ENCODE assay signal across 16 cellular contexts in the genomic region with DNA sequence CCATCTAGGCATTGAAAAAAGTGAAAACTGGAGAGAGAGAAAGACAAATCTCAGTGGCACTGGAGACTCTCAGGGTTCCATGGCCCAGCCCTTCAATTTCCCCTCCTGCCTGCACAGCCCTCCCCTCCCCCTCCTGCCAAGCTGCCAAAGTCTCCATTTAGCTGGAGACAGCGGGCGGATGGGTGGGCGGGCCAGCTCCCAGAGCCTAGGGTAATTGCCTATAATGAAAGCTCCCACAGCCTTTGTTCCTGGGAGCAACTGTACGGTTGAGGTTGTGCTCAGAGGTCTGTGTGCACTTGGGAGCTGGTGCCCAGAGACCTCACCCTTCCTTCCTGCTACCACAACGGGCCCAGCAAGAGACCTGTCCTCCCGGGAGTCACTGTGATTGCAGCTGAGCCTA.
DNase-seq lines count a peak whose midpoint lies in the region; ATAC-seq and TF ChIP-seq lines count a peak whose summit lies in the region.
"Had no signal": no experiment of that assay in that cellular context is flagged by ENCODE, and none has a peak within 500 bp of the region (broad histone marks: within the 10 kb centered on the region; RNA-seq: fewer than 3 reads in every experiment).

No MANE protein-coding gene starts in this region.

- no peaks in the 10 kb centered on the region for H3K36me3 ChIP-seq in GM23338 (ENCODE audit: insufficient read depth)
- H3K36me3 ChIP-seq in neural progenitor cell, result no peaks in the 10 kb centered on the region
- H3K36me3 ChIP-seq in tibial artery, result peaks cover 0 to 4% (median 2%) of the 10 kb centered on the region in 3 donors
- H3K36me3 ChIP-seq in OCI-LY7 (ENCODE audit: insufficient read depth, low read length), result no peaks in the 10 kb centered on the region
- H3K36me3 ChIP-seq: adrenal gland had no signal

- H3K9me3 Mint-ChIP-seq in GM23338 (no peaks in the 10 kb centered on the region), neural progenitor cell (no peaks in the 10 kb centered on the region)
- H3K9me3 Mint-ChIP-seq: activated CD4-positive, alpha-beta T cell treated with anti-CD3 and anti-CD28 coated beads, Interleukin-2, amount 10 ng/mL, durations not matched to agents 24 days and 14 days; activated T-cell treated with anti-CD3 and anti-CD28 coated beads, Interleukin-2, amount 50 U/mL, for 72 hours had no signal

- no peaks in the 10 kb centered on the region for H3K36me3 Mint-ChIP-seq in GM23338 (ENCODE audit: low read depth)
- H3K36me3 Mint-ChIP-seq in neural progenitor cell, result peaks cover 1% of the 10 kb centered on the region

- H3K27ac ChIP-seq in GM23338 (ENCODE audit: low read depth), result no peak overlapping the region
- no peak overlapping the region for H3K27ac ChIP-seq in neural progenitor cell
- no peak overlapping the region for H3K27ac ChIP-seq in tibial artery
- H3K27ac ChIP-seq in OCI-LY7 (ENCODE audit: low read depth, low read length, poor library complexity, severe bottlenecking), result no peak overlapping the region
- H3K27ac ChIP-seq: adrenal gland, epithelial cell of prostate, suprapubic skin had no signal

- no peak overlapping the region for H3K4me3 Mint-ChIP-seq in GM23338
- H3K4me3 Mint-ChIP-seq in neural progenitor cell, result no peak overlapping the region
- H3K4me3 Mint-ChIP-seq: activated CD4-positive, alpha-beta T cell treated with anti-CD3 and anti-CD28 coated beads, Interleukin-2, amount 10 ng/mL, durations not matched to agents 24 days and 14 days; activated T-cell treated with anti-CD3 and anti-CD28 coated beads, Interleukin-2, amount 50 U/mL, for 72 hours; CD14-positive monocyte had no signal

- POLR2A ChIA-PET in OCI-LY7 (lab: Charles Lee), result interaction anchor here (0.7 to 1.2 kb wide), 2 partner anchors 17 to 19 kb away, joined by 3 to 5 read pairs; no protein-coding TSS in a partner anchor

- H3K4me3 ChIP-seq in GM23338 (no peak overlapping the region), neural progenitor cell (no peak overlapping the region), tibial artery (no peak overlapping the region), OCI-LY7 (ENCODE audit: low read depth, low read length, poor library complexity, severe bottlenecking) (no peak overlapping the region)
- H3K4me3 ChIP-seq: adrenal gland, suprapubic skin had no signal

- H4K20me1 ChIP-seq in GM23338 (replicated peaks; ENCODE audit: insufficient read depth) (no peaks in the 10 kb centered on the region), neural progenitor cell (ENCODE audit: low read depth) (no peaks in the 10 kb centered on the region), OCI-LY7 (ENCODE audit: insufficient read depth, low read length) (no peaks in the 10 kb centered on the region)

- TF ChIP-seq CTCF in GM23338 (conservative IDR thresholded peaks at IDR 0.05; ENCODE audit: low read depth in 2 of 2), result no peak
- TF ChIP-seq CTCF in neural progenitor cell (IDR thresholded peaks at IDR 0.05), result no peak
- no peak for TF ChIP-seq CTCF in tibial artery (IDR thresholded peaks at IDR 0.05)
- TF ChIP-seq CTCF in OCI-LY7 (conservative IDR thresholded peaks at IDR 0.05; ENCODE audit: low read length), result no peak

- H3K4me1 Mint-ChIP-seq in GM23338 (peaks cover 24% of the 10 kb centered on the region), neural progenitor cell (peaks cover 24% of the 10 kb centered on the region)
- H3K4me1 Mint-ChIP-seq: activated CD4-positive, alpha-beta T cell treated with anti-CD3 and anti-CD28 coated beads, Interleukin-2, amount 10 ng/mL, durations not matched to agents 24 days and 14 days had no signal

- no peak overlapping the region for H3K9ac ChIP-seq in neural progenitor cell

- H3F3A ChIP-seq in GM23338 (replicated peaks; ENCODE audit: low read depth), result no peaks in the 10 kb centered on the region
- peaks cover 3% of the 10 kb centered on the region for H3F3A ChIP-seq in neural progenitor cell (ENCODE audit: low read depth)

- H3K27me3 Mint-ChIP-seq in GM23338 (ENCODE audit: insufficient read depth, low read depth, poor library complexity) (peaks cover 7% of the 10 kb centered on the region), neural progenitor cell (ENCODE audit: insufficient read depth, low read depth) (peaks cover 4% of the 10 kb centered on the region)

- no peak overlapping the region for H2AFZ ChIP-seq in GM23338
- no peak overlapping the region for H2AFZ ChIP-seq in neural progenitor cell (replicated peaks)
- H2AFZ ChIP-seq in OCI-LY7 (ENCODE audit: low read length), result no peak overlapping the region

- H3K9me3 ChIP-seq in neural progenitor cell (ENCODE audit: low read depth) (no peaks in the 10 kb centered on the region), tibial artery (no peaks in the 10 kb centered on the region), OCI-LY7 (ENCODE audit: low read length) (no peaks in the 10 kb centered on the region)
- H3K9me3 ChIP-seq: adrenal gland, suprapubic skin had no signal

- H3K79me2 ChIP-seq in GM23338 (replicated peaks; ENCODE audit: insufficient read depth), result no peaks in the 10 kb centered on the region
- H3K79me2 ChIP-seq in neural progenitor cell (ENCODE audit: low read depth), result no peaks in the 10 kb centered on the region
- no peaks in the 10 kb centered on the region for H3K79me2 ChIP-seq in OCI-LY7 (ENCODE audit: insufficient read depth, low read depth, low read length)

- no peak overlapping the region for H3K4me2 ChIP-seq in GM23338
- H3K4me2 ChIP-seq in neural progenitor cell, result peak overlapping the region; percentile 28
- H3K4me2 ChIP-seq in OCI-LY7 (ENCODE audit: low read length), result no peak overlapping the region

- intact Hi-C loops in tibial artery (cut with DNase I; ENCODE audit: low total_unique reads), result no loop called here
- intact Hi-C loops in OCI-LY7 (cut with micrococcal nuclease; ENCODE audit: unreplicated experiment), result no loop called here

- H3K27ac Mint-ChIP-seq in GM23338 (peak overlapping the region; percentile 45; the same call in 1 of the 2 replicates), neural progenitor cell (no peak overlapping the region)
- H3K27ac Mint-ChIP-seq: activated CD4-positive, alpha-beta T cell treated with anti-CD3 and anti-CD28 coated beads, Interleukin-2, amount 10 ng/mL, durations not matched to agents 24 days and 14 days; activated T-cell treated with anti-CD3 and anti-CD28 coated beads, Interleukin-2, amount 50 U/mL, for 72 hours; CD14-positive monocyte had no signal

- CTCF ChIA-PET in OCI-LY7 (lab: Charles Lee; ENCODE audit: unreplicated experiment), result interaction anchor here (0.6 kb wide), 2 partner anchors 20 to 452 kb away, joined by 3 to 4 read pairs; no protein-coding TSS in a partner anchor

- H3K27me3 ChIP-seq in GM23338 (ENCODE audit: insufficient read depth) (no peaks in the 10 kb centered on the region), neural progenitor cell (peaks cover 32% of the 10 kb centered on the region), tibial artery (no peaks in the 10 kb centered on the region)
- H3K27me3 ChIP-seq: adrenal gland, suprapubic skin had no signal

- peaks cover 10% of the 10 kb centered on the region for H3K4me1 ChIP-seq in GM23338 (ENCODE audit: insufficient read depth)
- H3K4me1 ChIP-seq in neural progenitor cell, result peaks cover 16% of the 10 kb centered on the region
- H3K4me1 ChIP-seq in tibial artery, result peaks cover 0 to 47% (median 31%) of the 10 kb centered on the region in 4 donors
- H3K4me1 ChIP-seq in OCI-LY7 (ENCODE audit: insufficient read depth, low read length, poor library complexity, severe bottlenecking), result no peaks in the 10 kb centered on the region

- no TSS peak for BruUV-seq in OCI-LY7 (replicated peaks; lab: Mats Ljungman, UMichigan)

- H3K9me2 ChIP-seq in GM23338 (ENCODE audit: insufficient read depth) (0 out of 2 replicates have a peak, but pooled peaks cover 5% of the 10 kb centered on the region), OCI-LY7 (ENCODE audit: insufficient read depth, low read length) (no peaks in the 10 kb centered on the region)

- peak; percentile 70 for ATAC-seq in GM23338
- ATAC-seq: activated T-cell treated with anti-CD3 and anti-CD28 coated beads, Interleukin-2, amount 50 U/mL, for 72 hours had no signal

- DNase-seq in GM23338 (ENCODE audit: low spot score) (no peak), NCI-H1694 (lab: John Stamatoyannopoulos, UW) (peak; percentile 77), anterior cingulate cortex (lab: John Stamatoyannopoulos, UW) (peak in 32 of 58 donors; percentile 8 to 63 (median 29)), neural progenitor cell (ENCODE audit: low spot score) (peak; percentile 72), iPS-NIHi7 (ENCODE audit: extremely low spot score) (no peak), tibial artery (no peak), OCI-LY7 (ENCODE audit: low spot score) (no peak)
- DNase-seq: activated CD4-positive, alpha-beta T cell treated with anti-CD3 and anti-CD28 coated beads, Interleukin-2, amount 10 ng/mL, durations not matched to agents 24 days and 14 days; activated T-cell treated with anti-CD3 and anti-CD28 coated beads, Interleukin-2, amount 50 U/mL, for 72 hours; adrenal gland; MV-4-11; SHP77 treated with DMSO at 0.1 percent for 48 hours; T-helper 9 cell had no signal

TF ChIP-seq in GM23338, 12 proteins besides CTCF, POLR2A, EP300 and RAD21 (continues in another document):
- TF ChIP-seq, protein P1, sequence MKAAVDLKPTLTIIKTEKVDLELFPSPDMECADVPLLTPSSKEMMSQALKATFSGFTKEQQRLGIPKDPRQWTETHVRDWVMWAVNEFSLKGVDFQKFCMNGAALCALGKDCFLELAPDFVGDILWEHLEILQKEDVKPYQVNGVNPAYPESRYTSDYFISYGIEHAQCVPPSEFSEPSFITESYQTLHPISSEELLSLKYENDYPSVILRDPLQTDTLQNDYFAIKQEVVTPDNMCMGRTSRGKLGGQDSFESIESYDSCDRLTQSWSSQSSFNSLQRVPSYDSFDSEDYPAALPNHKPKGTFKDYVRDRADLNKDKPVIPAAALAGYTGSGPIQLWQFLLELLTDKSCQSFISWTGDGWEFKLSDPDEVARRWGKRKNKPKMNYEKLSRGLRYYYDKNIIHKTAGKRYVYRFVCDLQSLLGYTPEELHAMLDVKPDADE (IDR thresholded peaks at IDR 0.05), result no peak
- no peak for TF ChIP-seq CREB1 (CRISPR knock-in tag; IDR thresholded peaks at IDR 0.05; ENCODE audit: low read depth)

Comparison
In these comparisons a context has a peak if more than half of its experiments do, and no peak if none do; other contexts are left out.
1. DNase-seq: peak in NCI-H1694 (single experiment), anterior cingulate cortex (32 of 58) and neural progenitor cell (single experiment); none in GM23338 (single experiment), iPS-NIHi7 (single experiment), tibial artery (0 of 2) and OCI-LY7 (single experiment).